In the genomic region with DNA sequence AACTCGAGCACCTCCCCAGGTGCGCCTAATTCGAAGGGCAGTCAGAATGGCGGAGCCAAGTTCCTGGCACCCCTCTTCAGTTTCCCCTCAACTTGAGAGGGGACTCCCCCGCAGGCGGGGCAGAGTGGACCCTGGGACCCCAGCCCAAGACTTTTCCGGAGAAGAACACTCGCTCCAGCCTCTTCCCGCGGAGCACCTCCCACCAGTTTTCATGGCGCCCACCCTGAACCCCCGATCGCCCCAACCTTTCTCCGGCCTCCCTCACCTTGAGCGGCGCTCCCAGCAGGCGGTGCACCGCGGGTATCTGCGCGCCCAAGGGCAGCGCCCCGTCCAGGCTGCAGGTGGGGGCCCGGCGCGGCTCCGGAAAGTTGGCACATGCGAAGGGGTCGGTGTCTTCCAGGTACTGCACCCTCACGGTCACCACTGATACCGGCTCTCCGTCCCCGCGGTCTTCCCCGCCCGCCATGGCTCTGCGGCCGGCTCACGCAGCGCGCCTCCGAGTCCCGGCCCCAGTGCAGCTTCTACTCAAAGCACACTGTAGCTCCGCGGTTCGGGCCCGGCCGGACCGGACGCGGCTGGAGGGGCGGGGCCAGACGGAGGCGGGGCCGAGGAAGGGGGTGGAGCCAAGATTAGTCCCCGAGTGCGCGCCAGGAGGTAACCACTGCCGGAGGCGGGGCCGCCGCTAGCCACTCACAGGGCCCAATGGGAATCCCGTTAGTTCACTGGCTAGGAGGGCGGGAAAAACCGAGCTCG, we compare ENCODE assay signal across 1 cellular context.
TF ChIP-seq lines count a peak whose summit lies in the region.

A gene (minus strand): TSS at position 537 of the 753 bp plus-strand sequence. CDS start 71 bp downstream, at position 466.

TF ChIP-seq in HEK293, 187 proteins besides CTCF, POLR2A, EP300 and RAD21 (continued from another document):
- TF ChIP-seq ZSCAN23 (tag by site-specific recombination; IDR thresholded peaks at IDR 0.05) (no peak), KLF1 (tag by site-specific recombination; IDR thresholded peaks at IDR 0.05) (0 out of 2 replicates have a peak, but pooled peaks have one; percentile 17)
- TF ChIP-seq, protein P1, sequence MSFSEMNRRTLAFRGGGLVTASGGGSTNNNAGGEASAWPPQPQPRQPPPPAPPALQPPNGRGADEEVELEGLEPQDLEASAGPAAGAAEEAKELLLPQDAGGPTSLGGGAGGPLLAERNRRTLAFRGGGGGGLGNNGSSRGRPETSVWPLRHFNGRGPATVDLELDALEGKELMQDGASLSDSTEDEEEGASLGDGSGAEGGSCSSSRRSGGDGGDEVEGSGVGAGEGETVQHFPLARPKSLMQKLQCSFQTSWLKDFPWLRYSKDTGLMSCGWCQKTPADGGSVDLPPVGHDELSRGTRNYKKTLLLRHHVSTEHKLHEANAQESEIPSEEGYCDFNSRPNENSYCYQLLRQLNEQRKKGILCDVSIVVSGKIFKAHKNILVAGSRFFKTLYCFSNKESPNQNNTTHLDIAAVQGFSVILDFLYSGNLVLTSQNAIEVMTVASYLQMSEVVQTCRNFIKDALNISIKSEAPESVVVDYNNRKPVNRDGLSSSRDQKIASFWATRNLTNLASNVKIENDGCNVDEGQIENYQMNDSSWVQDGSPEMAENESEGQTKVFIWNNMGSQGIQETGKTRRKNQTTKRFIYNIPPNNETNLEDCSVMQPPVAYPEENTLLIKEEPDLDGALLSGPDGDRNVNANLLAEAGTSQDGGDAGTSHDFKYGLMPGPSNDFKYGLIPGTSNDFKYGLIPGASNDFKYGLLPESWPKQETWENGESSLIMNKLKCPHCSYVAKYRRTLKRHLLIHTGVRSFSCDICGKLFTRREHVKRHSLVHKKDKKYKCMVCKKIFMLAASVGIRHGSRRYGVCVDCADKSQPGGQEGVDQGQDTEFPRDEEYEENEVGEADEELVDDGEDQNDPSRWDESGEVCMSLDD (tag by site-specific recombination; IDR thresholded peaks at IDR 0.05), result peak; percentile 93
